In genomic region chr11:44199298-44199697, GRCh38 we compare ENCODE assay signal across 1 cellular context.
TF ChIP-seq lines count a peak whose summit lies in the region.

No MANE protein-coding gene starts in this region.

TF ChIP-seq in HepG2, 621 proteins besides CTCF, POLR2A, EP300 and RAD21 (continued from another document):
- no peak for TF ChIP-seq FOXO4 (CRISPR knock-in tag; conservative IDR thresholded peaks at IDR 0.05)
- TF ChIP-seq SRY (CRISPR knock-in tag; IDR thresholded peaks at IDR 0.05) = no peak
- TF ChIP-seq TARDBP (CRISPR knock-in tag; IDR thresholded peaks at IDR 0.05) = no peak
- TF ChIP-seq ZNF30 (CRISPR knock-in tag; IDR thresholded peaks at IDR 0.05) = no peak
- TF ChIP-seq ZBTB3 (CRISPR knock-in tag; IDR thresholded peaks at IDR 0.05; ENCODE audit: borderline replicate concordance, low read depth) = no peak
- TF ChIP-seq THAP8 (CRISPR knock-in tag; IDR thresholded peaks at IDR 0.05; ENCODE audit: borderline replicate concordance) = no peak
- no peak for TF ChIP-seq DZIP1 (CRISPR knock-in tag; IDR thresholded peaks at IDR 0.05)
- TF ChIP-seq ZNF235 (CRISPR knock-in tag; IDR thresholded peaks at IDR 0.05; ENCODE audit: borderline replicate concordance) = no peak
